11 cellular contexts compared by ENCODE assay signal in the genomic region with DNA sequence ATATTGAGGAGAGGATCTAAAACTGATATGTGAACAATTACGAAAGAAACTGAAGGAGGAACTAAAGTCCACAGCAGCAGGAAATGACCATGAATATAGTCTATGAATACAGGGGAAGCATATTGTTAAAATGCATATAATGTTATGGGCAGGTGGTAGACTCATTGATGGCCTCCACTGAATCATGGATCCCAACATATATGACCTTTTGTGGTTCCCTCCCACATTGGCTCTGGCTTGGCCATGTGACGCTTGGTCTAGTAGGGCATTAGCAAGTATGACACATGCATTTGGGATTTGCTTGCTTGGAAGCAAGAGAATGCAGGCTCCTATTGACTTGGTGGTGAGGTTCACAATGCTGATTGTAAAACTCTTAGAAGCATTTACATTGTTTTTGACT. TPM values are rescaled to one million over a fixed set of nuclear protein-coding genes. Genes with fewer than 3 reads are reported as not detected.
DNase-seq lines count a peak whose midpoint lies in the region; ATAC-seq, FAIRE-seq and TF ChIP-seq lines count a peak whose summit lies in the region.
"Had no signal": no experiment of that assay in that cellular context is flagged by ENCODE, and none has a peak within 500 bp of the region (broad histone marks: within the 10 kb centered on the region; RNA-seq: fewer than 3 reads in every experiment).

No MANE protein-coding gene starts in this region.

- H3K4me3 Mint-ChIP-seq in astrocyte (ENCODE audit: unreplicated experiment), result no peak overlapping the region
- H3K4me3 Mint-ChIP-seq in stimulated activated naive CD8-positive, alpha-beta T cell treated with anti-CD3 and anti-CD28 coated beads, Interleukin-15, amount 100 ng/mL, for 72 hours, result no peak overlapping the region

- H3K27ac ChIP-seq in astrocyte (ENCODE audit: low read depth, low read length), result no peak overlapping the region

- H2AFZ ChIP-seq in astrocyte (ENCODE audit: low read depth, low read length), result no peak overlapping the region

- no peak overlapping the region for H3K9ac ChIP-seq in astrocyte (ENCODE audit: low read length)

- no peaks in the 10 kb centered on the region for H3K36me3 Mint-ChIP-seq in astrocyte (ENCODE audit: low read depth, unreplicated experiment)

- H3K9me3 ChIP-seq in astrocyte (ENCODE audit: insufficient read depth, low read depth, low read length), result no peaks in the 10 kb centered on the region

- no peaks in the 10 kb centered on the region for H3K36me3 ChIP-seq in astrocyte (ENCODE audit: insufficient read depth, low read length)

- no peak overlapping the region for H3K4me2 ChIP-seq in astrocyte (ENCODE audit: low read length)

- peaks cover 7% of the 10 kb centered on the region for H3K4me1 Mint-ChIP-seq in astrocyte (ENCODE audit: low read depth, unreplicated experiment)
- H3K4me1 Mint-ChIP-seq in stimulated activated naive CD8-positive, alpha-beta T cell treated with anti-CD3 and anti-CD28 coated beads, Interleukin-15, amount 100 ng/mL, for 72 hours, result peaks cover 12% of the 10 kb centered on the region

- no peaks in the 10 kb centered on the region for H3K4me1 ChIP-seq in astrocyte (ENCODE audit: insufficient read depth, low read length)

- H4K20me1 ChIP-seq in astrocyte (ENCODE audit: insufficient read depth, low read length), result no peaks in the 10 kb centered on the region

- peak overlapping the region; percentile 44 for H3K27ac Mint-ChIP-seq in astrocyte (ENCODE audit: unreplicated experiment)
- no peak overlapping the region for H3K27ac Mint-ChIP-seq in stimulated activated naive CD8-positive, alpha-beta T cell treated with anti-CD3 and anti-CD28 coated beads, Interleukin-15, amount 100 ng/mL, for 72 hours

- H3K4me3 ChIP-seq in astrocyte (ENCODE audit: insufficient read depth, low read depth, low read length), result no peak overlapping the region

- DNase-seq in Daoy (ENCODE audit: low read depth) (peak; percentile 69), LHCN-M2 (ENCODE audit: low read depth) (peak; percentile 65), astrocyte (ENCODE audit: low read depth) (peak; percentile 59), myocyte (ENCODE audit: low read depth) (peak; percentile 54), DMS153 (lab: John Stamatoyannopoulos, UW) (no peak), DMS79 (lab: John Stamatoyannopoulos, UW) (no peak), amygdala (lab: John Stamatoyannopoulos, UW) (no peak)
- DNase-seq in stimulated activated naive CD8-positive, alpha-beta T cell treated with anti-CD3 and anti-CD28 coated beads, Interleukin-15, amount 100 ng/mL, for 72 hours, result no peak
- DNase-seq: activated CD4-positive, CD25-positive, alpha-beta regulatory T cell; NCI-H1694; NK-92 treated with Interleukin-12 subunit alpha and Interleukin-12 subunit beta, amount 100 ng/mL, for 24 hours had no signal

- no peak for ATAC-seq in stimulated activated naive CD8-positive, alpha-beta T cell treated with anti-CD3 and anti-CD28 coated beads, Interleukin-15, amount 100 ng/mL, for 72 hours

- TF ChIP-seq CTCF in astrocyte (IDR thresholded peaks at IDR 0.05; ENCODE audit: insufficient read depth, low read depth, low read length), result no peak

- no peak for FAIRE-seq in astrocyte (lab: Jason Lieb, UNC)

- H3K27me3 Mint-ChIP-seq in astrocyte (ENCODE audit: low read depth, unreplicated experiment), result no peaks in the 10 kb centered on the region
- H3K27me3 Mint-ChIP-seq in stimulated activated naive CD8-positive, alpha-beta T cell treated with anti-CD3 and anti-CD28 coated beads, Interleukin-15, amount 100 ng/mL, for 72 hours, result no peaks in the 10 kb centered on the region

- no peaks in the 10 kb centered on the region for H3K27me3 ChIP-seq in astrocyte (ENCODE audit: insufficient read depth, low read length)

- no peaks in the 10 kb centered on the region for H3K79me2 ChIP-seq in astrocyte (ENCODE audit: insufficient read depth, low read length)

- H3K9me3 Mint-ChIP-seq in astrocyte (ENCODE audit: unreplicated experiment), result no peaks in the 10 kb centered on the region
- no peaks in the 10 kb centered on the region for H3K9me3 Mint-ChIP-seq in stimulated activated naive CD8-positive, alpha-beta T cell treated with anti-CD3 and anti-CD28 coated beads, Interleukin-15, amount 100 ng/mL, for 72 hours

RNA-seq across cellular contexts. Expression of a gene that starts 55.2 kb away (rescaled TPM):
- 33.7 and 44.8 TPM in 2 replicates for total RNA-seq in Daoy (2014; rRNA removed; shearing (Covaris generic))
- total RNA-seq in LHCN-M2 (2014; rRNA removed) (34.0 and 40.9 TPM in 2 replicates), astrocyte (162 and 179 TPM in 2 replicates), myocyte (40.4 and 65.7 TPM in 2 replicates)
- polyA plus RNA-seq in LHCN-M2 (2012), result 47.9 TPM
- 91.7 TPM for polyA plus RNA-seq in myocyte (2012)

Comparison
In these comparisons a context has a peak if more than half of its experiments do, and no peak if none do; other contexts are left out.
1. DNase-seq: peak in Daoy (single experiment), LHCN-M2 (single experiment), astrocyte (single experiment) and myocyte (single experiment); none in DMS153 (single experiment), DMS79 (single experiment), amygdala (0 of 56) and stimulated activated naive CD8-positive, alpha-beta T cell treated with anti-CD3 and anti-CD28 coated beads, Interleukin-15, amount 100 ng/mL, for 72 hours (0 of 2).